Comparison of ENCODE assay signal across 19 cellular contexts in the genomic region with DNA sequence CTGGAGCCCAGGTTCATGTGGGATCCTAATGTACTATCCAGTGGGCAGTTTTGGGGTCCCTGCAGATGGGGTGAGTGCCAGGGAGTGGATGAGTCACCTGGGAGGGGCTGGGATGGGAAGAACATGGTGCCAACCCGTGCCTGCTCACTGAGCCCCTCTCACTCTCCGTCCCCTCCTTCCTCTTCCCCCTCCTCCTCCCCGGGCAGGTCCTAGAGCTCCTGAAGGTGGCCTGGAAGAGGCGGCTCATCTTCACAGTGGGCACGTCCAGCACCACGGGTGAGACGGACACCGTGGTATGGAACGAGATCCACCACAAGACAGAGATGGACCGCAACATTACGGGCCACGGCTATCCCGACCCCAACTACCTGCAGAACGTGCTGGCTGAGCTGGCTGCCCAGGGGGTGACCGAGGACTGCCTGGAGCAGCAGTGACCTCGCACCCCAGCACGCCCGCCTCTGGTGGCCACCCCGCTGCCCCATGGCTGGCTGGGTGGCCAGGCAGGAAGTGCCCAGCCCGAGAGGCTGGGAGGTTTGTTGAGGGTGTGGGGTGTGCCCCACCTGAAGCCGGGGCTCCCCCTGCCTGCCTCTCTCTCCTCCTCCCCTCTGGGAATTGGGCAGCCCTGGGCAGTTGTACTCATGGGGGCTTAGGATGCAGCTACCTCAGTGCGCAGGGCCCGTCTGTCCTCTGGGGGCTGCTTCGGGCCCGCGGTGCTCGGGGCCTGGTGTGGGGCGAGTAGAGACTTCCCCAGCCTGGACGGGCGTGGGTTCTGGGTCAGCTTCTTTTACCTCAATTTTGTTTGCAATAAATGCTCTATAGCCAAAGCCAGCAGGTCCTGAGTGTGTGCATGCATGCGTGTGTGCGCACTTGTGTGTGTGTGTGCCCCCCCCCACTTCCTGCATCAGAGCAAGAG. TPM values are rescaled to one million over a fixed set of nuclear protein-coding genes. Genes with fewer than 3 reads are reported as not detected.
DNase-seq lines count a peak whose midpoint lies in the region; ATAC-seq and TF ChIP-seq lines count a peak whose summit lies in the region.
"Had no signal": no experiment of that assay in that cellular context is flagged by ENCODE, and none has a peak within 500 bp of the region (broad histone marks: within the 10 kb centered on the region; RNA-seq: fewer than 3 reads in every experiment).

No MANE protein-coding gene starts in this region.

- peak; percentile 57 for ATAC-seq in omental fat pad (ENCODE audit: low FRiP score)
- ATAC-seq in HG02571 (IDR thresholded peaks at IDR 0.05; ENCODE audit: unreplicated experiment) = no peak
- no peak for ATAC-seq in GM21737 (IDR thresholded peaks at IDR 0.05; ENCODE audit: unreplicated experiment)
- ATAC-seq: activated CD8-positive, alpha-beta T cell treated with anti-CD3 and anti-CD28 coated beads for 36 hours; natural killer cell; psoas muscle; WTC11 had no signal

- no peak for TF ChIP-seq CTCF in GM13976 (IDR thresholded peaks at IDR 0.05; ENCODE audit: borderline replicate concordance, control extremely low read depth, extremely low read depth, insufficient read depth, missing control alignments)
- no peak for TF ChIP-seq CTCF in omental fat pad (IDR thresholded peaks at IDR 0.05)

- in situ Hi-C loops in ACHN (cut with HindIII; ENCODE audit: low pct_ligation_motif_present, low pct_unique_long_range_greater_than_20kb, low sequenced_read_pairs) = no loop called here
- in situ Hi-C loops in GM13976 (cut with MboI; ENCODE audit: low sequenced_read_pairs, unreplicated experiment) = no loop called here

- DNase-seq in ACHN (peak; percentile 1), GM13976 (ENCODE audit: low spot score) (peak; percentile 33), cerebellum (ENCODE audit: low spot score) (peak; percentile 1), omental fat pad (ENCODE audit: low spot score) (no peak), NCI-H345 treated with DMSO at 0.1 percent for 48 hours (lab: John Stamatoyannopoulos, UW; ENCODE audit: unreplicated experiment) (no peak)
- DNase-seq: activated CD8-positive, alpha-beta T cell treated with anti-CD3 and anti-CD28 coated beads for 36 hours; activated T-cell treated with anti-CD3 and anti-CD28 coated beads, Interleukin-2, amount 50 U/mL, for 72 hours; AML-193; natural killer cell; NCI-H1105 treated with DMSO at 0.1 percent for 48 hours; NCI-H2107; NCI-H526; small intestine; stimulated activated CD4-positive, alpha-beta T cell treated with anti-CD3 and anti-CD28 coated beads, Interleukin-4, amount 100 ng/mL, for 24 hours had no signal

RNA-seq across cellular contexts. Expression of a gene that starts 4.9 kb away (rescaled TPM):
- total RNA-seq in cerebellum (2.1 TPM), omental fat pad (100 to 1,000 TPM in 1 of 4 donors, 10 to 100 TPM in 2, 1 to 10 TPM in 1; 4.6 to 636 (median 52.6) TPM)
- total RNA-seq: Daoy had no signal

RNA-seq across cellular contexts. Expression of a gene that starts 37.7 kb away (rescaled TPM):
- total RNA-seq in cerebellum = 0.27 TPM
- total RNA-seq in omental fat pad = not detected
- total RNA-seq: WTC11 had no signal

RNA-seq across cellular contexts. Expression of a gene that starts 43.9 kb away (rescaled TPM):
- total RNA-seq in cerebellum = 6.5 TPM
- total RNA-seq in omental fat pad = 10 to 100 TPM; 15.1 to 32.2 (median 22.1) TPM

Comparison
In these comparisons a context has a peak if more than half of its experiments do, and no peak if none do; other contexts are left out.
1. DNase-seq: peak in ACHN (single experiment), GM13976 (single experiment) and cerebellum (single experiment); none in omental fat pad (single experiment) and NCI-H345 treated with DMSO at 0.1 percent for 48 hours (single experiment).